In the genomic region with DNA sequence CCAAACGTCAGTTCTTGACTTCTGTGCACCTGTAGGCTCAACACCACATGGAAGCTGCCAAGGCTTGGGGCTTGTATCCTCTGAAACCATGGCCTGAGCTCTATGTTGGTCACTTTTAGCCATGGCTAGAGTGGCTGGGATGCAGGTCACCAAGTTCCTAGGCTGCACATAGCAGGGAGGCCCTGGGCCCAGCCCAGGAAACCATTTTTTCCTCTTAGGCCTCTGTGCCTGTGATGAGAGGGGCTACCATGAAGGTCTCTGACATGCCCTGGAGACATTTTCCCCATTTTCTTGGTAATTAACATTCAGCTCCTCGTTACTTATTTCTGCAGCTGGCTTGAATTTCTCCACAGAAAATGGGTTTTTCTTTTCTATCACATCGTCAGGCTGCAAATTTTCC, we compare ENCODE assay signal across 16 cellular contexts. TPM values are rescaled to one million over a fixed set of nuclear protein-coding genes. Genes with fewer than 3 reads are reported as not detected.
"Had no signal": no experiment of that assay in that cellular context is flagged by ENCODE, and none has a peak within 500 bp of the region (broad histone marks: within the 10 kb centered on the region; RNA-seq: fewer than 3 reads in every experiment).

No MANE protein-coding gene starts in this region.

RNA-seq across cellular contexts. Expression of gene ITGB3, which starts 15.3 kb away (rescaled TPM):
- total RNA-seq: activated CD4-positive, alpha-beta memory T cell treated with anti-CD3 and anti-CD28 coated beads for 36 hours; activated CD4-positive, alpha-beta T cell treated with anti-CD3 and anti-CD28 coated beads, Interleukin-2, amount 10 ng/mL, durations not matched to agents 24 days and 14 days; activated CD8-positive, alpha-beta T cell treated with anti-CD3 and anti-CD28 coated beads for 36 hours; activated naive CD4-positive, alpha-beta T cell treated with anti-CD3 and anti-CD28 coated beads for 36 hours; activated T-cell treated with anti-CD3 and anti-CD28 coated beads, Interleukin-2, amount 50 U/mL, for 72 hours; activated T-helper 1 cell treated with anti-CD3 and anti-CD28 coated beads, Interleukin-12 subunit alpha, Interleukin-12 subunit beta, Interleukin-2, Interleukin-4 antibody, amounts not matched to agents 30 ng/mL and 10 ng/mL and 1 ng/mL, durations not matched to agents 14 hours and 24 hours and 36 hours had no signal

RNA-seq across cellular contexts. Expression of gene MYL4, which starts 59.8 kb away (rescaled TPM):
- total RNA-seq: activated B cell treated with CpG ODN at 0.5 μM for 24 hours; activated CD4-positive, alpha-beta memory T cell treated with anti-CD3 and anti-CD28 coated beads for 36 hours; activated CD4-positive, alpha-beta T cell treated with anti-CD3 and anti-CD28 coated beads, Interleukin-2, amount 10 ng/mL, durations not matched to agents 24 days and 14 days; activated CD8-positive, alpha-beta memory T cell treated with anti-CD3 and anti-CD28 coated beads for 36 hours; activated CD8-positive, alpha-beta T cell treated with anti-CD3 and anti-CD28 coated beads for 36 hours; activated naive CD4-positive, alpha-beta T cell treated with anti-CD3 and anti-CD28 coated beads for 36 hours; activated naive CD4-positive, alpha-beta T cell treated with anti-CD3 and anti-CD28 coated beads, Interleukin-2, amount 50 U/mL, for 72 hours; activated naive CD8-positive, alpha-beta T cell treated with anti-CD3 and anti-CD28 coated beads for 36 hours; activated T-cell treated with anti-CD3 and anti-CD28 coated beads, Interleukin-2, amount 50 U/mL, for 4 hours; activated T-cell treated with anti-CD3 and anti-CD28 coated beads, Interleukin-2, amount 50 U/mL, for 72 hours; activated T-helper 1 cell treated with anti-CD3 and anti-CD28 coated beads, Interleukin-12 subunit alpha, Interleukin-12 subunit beta, Interleukin-2, Interleukin-4 antibody, amounts not matched to agents 30 ng/mL and 10 ng/mL and 1 ng/mL, durations not matched to agents 14 hours and 24 hours and 36 hours; body of pancreas; breast epithelium; T-cell; T-helper 17 cell; T-helper 2 cell treated with Interferon-gamma antibody and Interleukin-4, amounts not matched to agents 100 ng/mL and 5 ng/mL, for 36 hours had no signal
